Comparison of ENCODE assay signal across 1 cellular context in genomic region chr1:226372885-226373284, GRCh38.
TF ChIP-seq lines count a peak whose summit lies in the region.

No MANE protein-coding gene starts in this region.

TF ChIP-seq in SK-N-SH treated with all-trans-retinoic acid at 6 μM for 48 hours, 23 proteins besides CTCF, POLR2A, EP300 and RAD21 (continued from another document):
- TF ChIP-seq CREB5 (CRISPR knock-in tag; IDR thresholded peaks at IDR 0.05; ENCODE audit: low read depth) = no peak
- no peak for TF ChIP-seq CSDC2 (CRISPR knock-in tag; IDR thresholded peaks at IDR 0.05)
